Comparison of ENCODE assay signal across 1 cellular context in the genomic region with DNA sequence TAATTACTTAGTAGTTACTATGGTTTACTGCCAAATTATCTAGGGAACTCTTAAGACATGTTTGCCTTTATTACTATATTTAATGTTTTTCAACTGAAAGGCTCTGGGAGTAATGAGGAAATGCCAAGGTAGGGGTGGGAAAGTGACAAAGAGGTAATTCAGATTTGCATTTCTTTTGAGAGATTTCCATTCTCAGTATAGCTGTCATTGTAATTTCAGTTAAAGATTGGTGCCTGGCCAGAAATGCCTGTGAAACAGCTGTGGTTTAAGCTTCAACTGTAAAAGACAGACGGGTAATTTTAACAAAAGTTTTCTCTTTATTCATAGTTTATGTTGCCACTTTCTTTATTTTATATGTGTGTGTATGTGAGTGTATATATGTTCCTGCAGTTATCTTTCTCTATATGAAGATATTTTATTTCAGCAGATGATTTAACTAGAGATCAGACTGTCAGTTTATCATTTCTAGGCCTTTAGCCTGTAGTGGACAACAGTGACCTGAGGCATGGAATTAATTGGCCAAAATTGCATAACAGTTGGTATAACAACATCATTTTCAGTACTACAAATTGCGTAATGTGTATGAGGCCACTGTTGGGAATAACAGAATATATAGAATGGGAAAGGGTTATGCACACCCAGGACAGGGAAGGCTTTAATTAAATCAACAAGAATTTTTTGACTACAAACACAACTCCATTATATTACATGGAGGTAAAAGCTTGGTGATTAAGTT.
A peak's percentile ranks its signal among the peaks of the same experiment; 100 is the strongest.
TF ChIP-seq lines count a peak whose summit lies in the region.

No MANE protein-coding gene starts in this region.

TF ChIP-seq in GM12878, 131 proteins besides CTCF, POLR2A, EP300 and RAD21 (continued from another document):
- TF ChIP-seq MEF2B (IDR thresholded peaks at IDR 0.05; ENCODE audit: partially characterized antibody, poor library complexity, severe bottlenecking) = no peak
- TF ChIP-seq, protein P1, sequence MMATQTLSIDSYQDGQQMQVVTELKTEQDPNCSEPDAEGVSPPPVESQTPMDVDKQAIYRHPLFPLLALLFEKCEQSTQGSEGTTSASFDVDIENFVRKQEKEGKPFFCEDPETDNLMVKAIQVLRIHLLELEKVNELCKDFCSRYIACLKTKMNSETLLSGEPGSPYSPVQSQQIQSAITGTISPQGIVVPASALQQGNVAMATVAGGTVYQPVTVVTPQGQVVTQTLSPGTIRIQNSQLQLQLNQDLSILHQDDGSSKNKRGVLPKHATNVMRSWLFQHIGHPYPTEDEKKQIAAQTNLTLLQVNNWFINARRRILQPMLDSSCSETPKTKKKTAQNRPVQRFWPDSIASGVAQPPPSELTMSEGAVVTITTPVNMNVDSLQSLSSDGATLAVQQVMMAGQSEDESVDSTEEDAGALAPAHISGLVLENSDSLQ (IDR thresholded peaks at IDR 0.05) = peak; percentile 50; the same call in 1 of the 2 replicates
- no peak for TF ChIP-seq PAX8 (IDR thresholded peaks at IDR 0.05)
- TF ChIP-seq, protein P2, sequence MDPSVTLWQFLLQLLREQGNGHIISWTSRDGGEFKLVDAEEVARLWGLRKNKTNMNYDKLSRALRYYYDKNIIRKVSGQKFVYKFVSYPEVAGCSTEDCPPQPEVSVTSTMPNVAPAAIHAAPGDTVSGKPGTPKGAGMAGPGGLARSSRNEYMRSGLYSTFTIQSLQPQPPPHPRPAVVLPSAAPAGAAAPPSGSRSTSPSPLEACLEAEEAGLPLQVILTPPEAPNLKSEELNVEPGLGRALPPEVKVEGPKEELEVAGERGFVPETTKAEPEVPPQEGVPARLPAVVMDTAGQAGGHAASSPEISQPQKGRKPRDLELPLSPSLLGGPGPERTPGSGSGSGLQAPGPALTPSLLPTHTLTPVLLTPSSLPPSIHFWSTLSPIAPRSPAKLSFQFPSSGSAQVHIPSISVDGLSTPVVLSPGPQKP (IDR thresholded peaks at IDR 0.05; ENCODE audit: low read depth, low read length) = no peak
- TF ChIP-seq MEF2A (IDR thresholded peaks at IDR 0.05; ENCODE audit: insufficient read depth, low read depth, low read length) = no peak
- TF ChIP-seq BRCA1 (IDR thresholded peaks at IDR 0.05; ENCODE audit: low read depth, low read length) = no peak
- TF ChIP-seq ATF7 (IDR thresholded peaks at IDR 0.05; ENCODE audit: low read depth) = 0 out of 2 replicates have a peak, but pooled peaks have one; percentile 19
